ENCODE assay signal across 8 cellular contexts in the genomic region with DNA sequence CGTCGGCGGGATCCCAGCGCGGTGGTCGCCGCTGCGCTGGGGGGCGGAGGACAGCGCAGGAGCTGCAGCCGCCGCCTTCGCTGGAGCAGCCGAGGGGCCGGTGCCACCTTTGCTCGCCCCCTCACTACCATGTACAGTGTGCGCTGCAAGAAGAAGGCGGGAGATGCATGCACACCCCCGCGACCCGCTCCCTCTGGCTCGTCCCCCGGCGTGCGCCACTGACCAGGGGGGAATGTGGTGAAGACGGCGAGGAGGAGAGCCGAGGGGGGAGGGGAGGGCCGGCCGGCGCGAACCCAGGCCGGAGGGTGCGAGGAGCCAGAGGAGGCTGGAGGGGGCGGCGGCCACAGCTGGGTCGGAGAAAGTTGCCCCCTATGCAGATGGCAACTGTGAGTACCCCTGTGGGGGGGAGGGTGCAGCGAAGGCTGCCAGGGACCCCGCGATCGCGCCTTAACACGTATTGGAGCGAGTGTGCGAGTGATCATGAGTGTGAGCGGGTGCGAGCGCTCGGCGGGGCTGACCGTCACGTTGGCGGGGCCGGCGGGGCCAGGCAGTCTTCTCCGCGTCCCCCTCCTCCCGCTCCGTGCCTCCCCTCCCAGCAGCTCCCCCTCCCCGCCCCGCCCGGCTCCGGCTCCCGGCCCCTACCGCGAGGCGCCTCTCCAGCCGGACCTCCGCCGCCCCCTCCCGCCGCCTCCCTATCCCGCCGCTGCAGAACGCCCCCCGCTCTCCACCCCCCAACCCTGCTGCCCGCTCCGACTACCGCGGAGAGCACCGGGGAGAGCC. TPM values are rescaled to one million over a fixed set of nuclear protein-coding genes. Genes with fewer than 3 reads are reported as not detected.
DNase-seq lines count a peak whose midpoint lies in the region; ATAC-seq and TF ChIP-seq lines count a peak whose summit lies in the region.

No MANE protein-coding gene starts in this region.

- WGBS in HUES64 = under 1% methylated on average over 72 of the region's 81 CpGs
- 3% methylated on average over 81 of the region's 81 CpGs for WGBS in liver

- TF ChIP-seq CTCF in BJ (IDR thresholded peaks at IDR 0.05; ENCODE audit: insufficient read depth, low read depth, low read length) (no peak), breast epithelium (IDR thresholded peaks at IDR 0.05) (no peak), liver (IDR thresholded peaks at IDR 0.05; ENCODE audit: low read depth, low read length, missing input control) (no peak), thoracic aorta (IDR thresholded peaks at IDR 0.05) (no peak)

- H3K4me3 ChIP-seq in BJ (ENCODE audit: low read depth, low read length) = peak overlapping the region; percentile 19; the same call in 1 of the 2 replicates
- H3K4me3 ChIP-seq in HUES64 (ENCODE audit: low read length) = peak overlapping the region; percentile 58
- H3K4me3 ChIP-seq in breast epithelium = peak overlapping the region; percentile 36 to 68 (median 57)
- H3K4me3 ChIP-seq in liver (ENCODE audit: low read depth in 1 of 3, low read length in 3 of 3) = peak overlapping the region in 2 of 3 donors; percentile 13 to 57
- H3K4me3 ChIP-seq in thoracic aorta = peak overlapping the region; percentile 67

- ATAC-seq in thoracic aorta (ENCODE audit: insufficient number of reproducible peaks, low FRiP score, low read depth) (no peak), HG03457 (IDR thresholded peaks at IDR 0.05; ENCODE audit: unreplicated experiment) (no peak), GM21515 (IDR thresholded peaks at IDR 0.05; ENCODE audit: unreplicated experiment) (no peak)

- POLR2A ChIA-PET in BJ (lab: Charles Lee) = no interaction called here

- H3K9ac ChIP-seq in HUES64 (ENCODE audit: low read depth, low read length) (0 out of 2 replicates have a peak overlapping the region, but pooled peaks have one; percentile 32), liver (ENCODE audit: low read depth in 1 of 2, low read length in 2 of 2) (no peak overlapping the region)

- no peak for TF ChIP-seq RAD21 in liver (IDR thresholded peaks at IDR 0.05)

- H3K27me3 ChIP-seq in BJ (ENCODE audit: control insufficient read depth, insufficient read depth, low read length) = peaks cover 9% of the 10 kb centered on the region
- H3K27me3 ChIP-seq in HUES64 (ENCODE audit: insufficient read depth, low read length) = peaks cover 61% of the 10 kb centered on the region
- H3K27me3 ChIP-seq in breast epithelium = peaks cover 0 to 56% of the 10 kb centered on the region in 2 donors
- H3K27me3 ChIP-seq in liver (ENCODE audit: control insufficient read depth in 4 of 4, insufficient read depth in 4 of 4, low read length in 3 of 4) = peaks cover 2 to 31% (median 9%) of the 10 kb centered on the region in 4 donors
- peaks cover 4% of the 10 kb centered on the region for H3K27me3 ChIP-seq in thoracic aorta (replicated peaks; ENCODE audit: insufficient read depth)

- H3K4me1 ChIP-seq in HUES64 (ENCODE audit: insufficient read depth, low read length) (peaks cover 5% of the 10 kb centered on the region; the same call in 1 of the 2 replicates), breast epithelium (no peaks in the 10 kb centered on the region), liver (ENCODE audit: control insufficient read depth in 4 of 4, insufficient read depth in 4 of 4, low read length in 3 of 4) (peaks cover 12 to 34% (median 21%) of the 10 kb centered on the region in 4 donors), thoracic aorta (ENCODE audit: control insufficient read depth in 1 of 2, low read depth in 2 of 2) (peaks cover 3 to 15% of the 10 kb centered on the region in 2 donors)

- H3K36me3 ChIP-seq in BJ (ENCODE audit: control insufficient read depth, insufficient read depth, low read length) (no peaks in the 10 kb centered on the region), HUES64 (ENCODE audit: insufficient read depth, low read length) (no peaks in the 10 kb centered on the region), breast epithelium (no peaks in the 10 kb centered on the region), liver (ENCODE audit: control insufficient read depth in 4 of 4, insufficient read depth in 3 of 4, low read depth in 1 of 4, low read length in 3 of 4) (no peaks in the 10 kb centered on the region), thoracic aorta (no peaks in the 10 kb centered on the region)

- CTCF ChIA-PET in BJ (lab: Yijun Ruan, JAX) = interaction anchor here (1.4 kb wide), 1 partner anchor 22 kb away, joined by 6 read pairs; no protein-coding TSS in a partner anchor

- H3K27ac ChIP-seq in HUES64 (ENCODE audit: low read depth, low read length) = no peak overlapping the region
- no peak overlapping the region for H3K27ac ChIP-seq in breast epithelium
- H3K27ac ChIP-seq in liver (ENCODE audit: low read depth in 1 of 2, low read length in 2 of 2) = no peak overlapping the region
- H3K27ac ChIP-seq in thoracic aorta = no peak overlapping the region

- intact Hi-C loops in breast epithelium (cut with DNase I; ENCODE audit: low total_unique reads) = loop anchor here (10.0 kb wide), 1 partner anchor 1123 kb away; no protein-coding TSS in a partner anchor

- H3K9me3 ChIP-seq in HUES64 (ENCODE audit: insufficient read depth, low read depth, low read length) = no peaks in the 10 kb centered on the region
- H3K9me3 ChIP-seq in breast epithelium = no peaks in the 10 kb centered on the region
- peaks cover 0 to 12% (median 0%) of the 10 kb centered on the region in 4 donors for H3K9me3 ChIP-seq in liver (ENCODE audit: control insufficient read depth in 4 of 4, low read length in 3 of 4)
- no peaks in the 10 kb centered on the region for H3K9me3 ChIP-seq in thoracic aorta

- DNase-seq in BJ (ENCODE audit: low read depth) = no peak
- no peak for DNase-seq in breast epithelium (ENCODE audit: low spot score in 2 of 2)
- no peak for DNase-seq in thoracic aorta (ENCODE audit: low spot score)
- no peak for DNase-seq in stimulated activated CD4-positive, alpha-beta T cell treated with anti-CD3 and anti-CD28 coated beads, Interleukin-12 subunit alpha, Interleukin-12 subunit beta, amount 100 ng/mL, for 4 hours

- no peak for TF ChIP-seq POLR2A in breast epithelium (IDR thresholded peaks at IDR 0.05)

TF ChIP-seq in liver, 16 proteins besides CTCF, POLR2A, EP300 and RAD21:
- TF ChIP-seq SP1 (IDR thresholded peaks at IDR 0.05) (no peak), RXRA (IDR thresholded peaks at IDR 0.05) (no peak)

RNA-seq across cellular contexts. Expression of gene SLITRK5, which starts 0.8 kb away (rescaled TPM):
- polyA plus RNA-seq in BJ (2011; rRNA removed) (not detected in 2 replicates), liver (under 1 TPM in 1 of 2 donors, not detected in 1; under 0.01 TPM)
- not detected in 2 replicates for polyA minus RNA-seq in BJ (2011; rRNA and poly(A)+ RNA removed)
- 1.8 TPM for polyA plus RNA-seq in HUES64 (2013, experiment 1 of 2)
- 2.5 TPM for polyA plus RNA-seq in HUES64 (2013, experiment 2 of 2)
- total RNA-seq in breast epithelium (under 1 TPM; under 0.01 to 0.73 (median 0.66) TPM), liver (under 1 TPM; under 0.01 TPM), thoracic aorta (under 1 TPM; under 0.01 to 0.56 TPM)
